In genomic region chr15:49558924-49559323, GRCh38 we compare ENCODE assay signal across 20 cellular contexts.
A peak's percentile ranks its signal among the peaks of the same experiment; 100 is the strongest.
DNase-seq lines count a peak whose midpoint lies in the region; ATAC-seq and TF ChIP-seq lines count a peak whose summit lies in the region.
"Had no signal": no experiment of that assay in that cellular context is flagged by ENCODE, and none has a peak within 500 bp of the region (broad histone marks: within the 10 kb centered on the region; RNA-seq: fewer than 3 reads in every experiment).

No MANE protein-coding gene starts in this region.

- intact Hi-C loops in cardiac septum (cut with DNase I): no loop called here

- no peak overlapping the region for H3K27ac ChIP-seq in RWPE2 (ENCODE audit: poor library complexity, severe bottlenecking)
- H3K27ac ChIP-seq: 22Rv1, PC-9 had no signal

- H3K4me1 Mint-ChIP-seq in activated naive CD4-positive, alpha-beta T cell treated with anti-CD3 and anti-CD28 coated beads, Interleukin-2, amount 50 U/mL, for 24 hours: no peaks in the 10 kb centered on the region
- no peaks in the 10 kb centered on the region for H3K4me1 Mint-ChIP-seq in stimulated activated effector memory CD8-positive, alpha-beta T cell treated with anti-CD3 and anti-CD28 coated beads, Interleukin-12 subunit alpha, Interleukin-12 subunit beta, amount 100 ng/mL, for 72 hours

- H3K36me3 Mint-ChIP-seq in activated naive CD4-positive, alpha-beta T cell treated with anti-CD3 and anti-CD28 coated beads, Interleukin-2, amount 50 U/mL, for 24 hours: peaks cover 33% of the 10 kb centered on the region
- H3K36me3 Mint-ChIP-seq in stimulated activated effector memory CD8-positive, alpha-beta T cell treated with anti-CD3 and anti-CD28 coated beads, Interleukin-12 subunit alpha, Interleukin-12 subunit beta, amount 100 ng/mL, for 72 hours: no peaks in the 10 kb centered on the region

- ATAC-seq in RWPE2 (ENCODE audit: low read depth): peak; percentile 71
- no peak for ATAC-seq in stimulated activated effector memory CD8-positive, alpha-beta T cell treated with anti-CD3 and anti-CD28 coated beads, Interleukin-12 subunit alpha, Interleukin-12 subunit beta, amount 100 ng/mL, for 72 hours

- no peak for DNase-seq in activated naive CD4-positive, alpha-beta T cell (lab: John Stamatoyannopoulos, UW)
- DNase-seq in RWPE2 (ENCODE audit: low spot score) (no peak), fibroblast of mammary gland (ENCODE audit: low read depth) (peak; percentile 7), stromal cell of bone marrow (ENCODE audit: low read depth) (peak; percentile 31), cardiac septum (ENCODE audit: low spot score) (no peak), NCI-H2029 (lab: John Stamatoyannopoulos, UW) (no peak)
- no peak for DNase-seq in stimulated activated effector memory CD8-positive, alpha-beta T cell treated with anti-CD3 and anti-CD28 coated beads, Interleukin-12 subunit alpha, Interleukin-12 subunit beta, amount 100 ng/mL, for 72 hours (ENCODE audit: low spot score in 2 of 2)
- DNase-seq: C1 segment of cervical spinal cord; DMS153; KG1; MM.1S; NCI-H1417; NCI-H1930; NCI-H2227 treated with DMSO at 0.1 percent for 48 hours; NCI-H526; NK-92 treated with Interleukin-12 subunit alpha and Interleukin-12 subunit beta, amount 100 ng/mL, for 24 hours; PC-9; SHP77 treated with DMSO at 0.1 percent for 48 hours had no signal

- no peaks in the 10 kb centered on the region for H3K27me3 Mint-ChIP-seq in activated naive CD4-positive, alpha-beta T cell treated with anti-CD3 and anti-CD28 coated beads, Interleukin-2, amount 50 U/mL, for 24 hours

- H3K4me1 ChIP-seq in RWPE2 (ENCODE audit: insufficient read depth, poor library complexity, severe bottlenecking): no peaks in the 10 kb centered on the region

- peaks cover 38% of the 10 kb centered on the region for H3K9me3 Mint-ChIP-seq in activated naive CD4-positive, alpha-beta T cell treated with anti-CD3 and anti-CD28 coated beads, Interleukin-2, amount 50 U/mL, for 24 hours
- peaks cover 41% of the 10 kb centered on the region for H3K9me3 Mint-ChIP-seq in stimulated activated effector memory CD8-positive, alpha-beta T cell treated with anti-CD3 and anti-CD28 coated beads, Interleukin-12 subunit alpha, Interleukin-12 subunit beta, amount 100 ng/mL, for 72 hours

- H3K4me3 Mint-ChIP-seq in activated naive CD4-positive, alpha-beta T cell treated with anti-CD3 and anti-CD28 coated beads, Interleukin-2, amount 50 U/mL, for 24 hours: no peak overlapping the region
- no peak overlapping the region for H3K4me3 Mint-ChIP-seq in stimulated activated effector memory CD8-positive, alpha-beta T cell treated with anti-CD3 and anti-CD28 coated beads, Interleukin-12 subunit alpha, Interleukin-12 subunit beta, amount 100 ng/mL, for 72 hours

- no peak for TF ChIP-seq CTCF in RWPE2 (IDR thresholded peaks at IDR 0.05; ENCODE audit: poor library complexity, severe bottlenecking)
- no peak for TF ChIP-seq CTCF in fibroblast of mammary gland (conservative IDR thresholded peaks at IDR 0.05; ENCODE audit: control insufficient read depth, insufficient read depth, low read depth, low read length)

- peak overlapping the region; percentile 41 for H3K27ac Mint-ChIP-seq in activated naive CD4-positive, alpha-beta T cell treated with anti-CD3 and anti-CD28 coated beads, Interleukin-2, amount 50 U/mL, for 24 hours
- no peak overlapping the region for H3K27ac Mint-ChIP-seq in stimulated activated effector memory CD8-positive, alpha-beta T cell treated with anti-CD3 and anti-CD28 coated beads, Interleukin-12 subunit alpha, Interleukin-12 subunit beta, amount 100 ng/mL, for 72 hours

- no peak overlapping the region for H3K4me3 ChIP-seq in RWPE2 (ENCODE audit: severe bottlenecking)
- H3K4me3 ChIP-seq in fibroblast of mammary gland (ENCODE audit: control insufficient read depth, low read depth, low read length): no peak overlapping the region
- H3K4me3 ChIP-seq: PC-9 had no signal

- no peaks in the 10 kb centered on the region for H3K36me3 ChIP-seq in RWPE2 (ENCODE audit: low read depth)

- H3K27me3 ChIP-seq in RWPE2 (ENCODE audit: insufficient read depth, poor library complexity, severe bottlenecking): no peaks in the 10 kb centered on the region

- H3K9me3 ChIP-seq in RWPE2 (ENCODE audit: severe bottlenecking): peaks cover 3% of the 10 kb centered on the region

Comparison
In these comparisons a context has a peak if more than half of its experiments do, and no peak if none do; other contexts are left out.
1. DNase-seq: peak in fibroblast of mammary gland (single experiment) and stromal cell of bone marrow (single experiment); none in activated naive CD4-positive, alpha-beta T cell (0 of 4), RWPE2 (single experiment), stimulated activated effector memory CD8-positive, alpha-beta T cell treated with anti-CD3 and anti-CD28 coated beads, Interleukin-12 subunit alpha, Interleukin-12 subunit beta, amount 100 ng/mL, for 72 hours (0 of 2), cardiac septum (single experiment) and NCI-H2029 (single experiment).